In the genomic region with DNA sequence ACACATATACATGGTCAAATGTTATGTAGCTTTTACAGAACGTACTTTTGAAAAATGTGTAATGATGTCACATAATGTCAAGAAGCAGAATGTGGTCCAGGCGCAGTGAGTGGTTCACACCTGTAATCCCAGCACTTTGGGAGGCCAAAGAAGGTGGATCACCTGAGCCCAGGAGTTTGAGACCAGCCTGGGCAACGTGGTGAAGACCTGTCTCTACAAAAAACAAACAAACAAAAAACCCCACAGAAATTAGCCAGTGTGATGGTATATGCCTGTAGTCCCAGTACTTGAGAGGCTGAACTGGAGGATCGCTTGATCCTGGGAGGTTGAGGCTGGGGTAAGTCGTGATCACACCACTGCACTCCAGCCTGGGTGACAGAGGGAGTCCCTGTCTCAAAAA, we compare ENCODE assay signal across 30 cellular contexts.
"Had no signal": no experiment of that assay in that cellular context is flagged by ENCODE, and none has a peak within 500 bp of the region (broad histone marks: within the 10 kb centered on the region; RNA-seq: fewer than 3 reads in every experiment).

No MANE protein-coding gene starts in this region.

- DNase-seq: activated CD4-positive, alpha-beta memory T cell treated with anti-CD3 and anti-CD28 coated beads for 36 hours; activated CD4-positive, alpha-beta T cell treated with anti-CD3 and anti-CD28 coated beads for 36 hours; activated CD4-positive, alpha-beta T cell treated with anti-CD3 and anti-CD28 coated beads, Interleukin-2, amount 10 ng/mL, durations not matched to agents 24 days and 14 days; activated CD4-positive, CD25-positive, alpha-beta regulatory T cell; activated CD4-positive, CD25-positive, alpha-beta regulatory T cell treated with anti-CD3 and anti-CD28 coated beads, Interleukin-2, amount 50 U/mL, for 72 hours; activated CD8-positive, alpha-beta memory T cell treated with anti-CD3 and anti-CD28 coated beads, Interleukin-2, amount 10 ng/mL, durations not matched to agents 7 days and 5 days; activated CD8-positive, alpha-beta memory T cell treated with anti-CD3 and anti-CD28 coated beads, Interleukin-2, amount 50 U/mL, for 4 hours; activated CD8-positive, alpha-beta T cell treated with anti-CD3 and anti-CD28 coated beads, Interleukin-2, amount 10 ng/mL, durations not matched to agents 7 days and 5 days; activated effector memory CD4-positive, alpha-beta T cell treated with anti-CD3 and anti-CD28 coated beads, Interleukin-2, amount 50 U/mL, for 16 hours; activated naive CD4-positive, alpha-beta T cell treated with anti-CD3 and anti-CD28 coated beads for 36 hours; activated naive CD8-positive, alpha-beta T cell treated with anti-CD3 and anti-CD28 coated beads for 36 hours; activated naive CD8-positive, alpha-beta T cell treated with anti-CD3 and anti-CD28 coated beads, Interleukin-2, amount 50 U/mL, for 24 hours; activated T-cell treated with anti-CD3 and anti-CD28 coated beads, Interleukin-2, amount 50 U/mL, for 1 hour; activated T-cell treated with anti-CD3 and anti-CD28 coated beads, Interleukin-2, amount 50 U/mL, for 48 hours; central memory CD4-positive, alpha-beta T cell; cerebellar nuclear complex; colonic mucosa; effector memory CD4-positive, alpha-beta T cell; erythroblast; esophagus squamous epithelium; foreskin melanocyte; heart right ventricle; T-helper 1 cell; T-helper 17 cell; T1000 had no signal

- H3K4me3 ChIP-seq: ascending aorta, breast epithelium, cardiac muscle cell, colonic mucosa, esophagus squamous epithelium, gastroesophageal sphincter, heart right ventricle had no signal

- H3K9me3 ChIP-seq: ascending aorta, breast epithelium, colonic mucosa, esophagus squamous epithelium, heart right ventricle had no signal

- H3K27ac ChIP-seq: ascending aorta, breast epithelium, cardiac muscle cell, colonic mucosa, esophagus squamous epithelium, gastroesophageal sphincter, heart right ventricle, WERI-Rb-1 had no signal

- H3K36me3 ChIP-seq: ascending aorta, breast epithelium, cardiac muscle cell, colonic mucosa, esophagus squamous epithelium, gastroesophageal sphincter, heart right ventricle, WERI-Rb-1 had no signal

- ATAC-seq: activated CD4-positive, alpha-beta T cell treated with anti-CD3 and anti-CD28 coated beads for 36 hours; activated CD8-positive, alpha-beta memory T cell treated with anti-CD3 and anti-CD28 coated beads, Interleukin-2, amount 10 ng/mL, durations not matched to agents 7 days and 5 days; activated CD8-positive, alpha-beta T cell treated with anti-CD3 and anti-CD28 coated beads, Interleukin-2, amount 10 ng/mL, durations not matched to agents 7 days and 5 days; activated naive CD8-positive, alpha-beta T cell treated with anti-CD3 and anti-CD28 coated beads, Interleukin-2, amount 50 U/mL, for 24 hours; gastroesophageal sphincter; heart right ventricle; T-helper 17 cell had no signal

- H3K4me1 ChIP-seq: ascending aorta, breast epithelium, gastroesophageal sphincter, heart right ventricle had no signal

- H3K27me3 ChIP-seq: breast epithelium, cardiac muscle cell, colonic mucosa had no signal
